ENCODE assay signal across 17 cellular contexts in the genomic region with DNA sequence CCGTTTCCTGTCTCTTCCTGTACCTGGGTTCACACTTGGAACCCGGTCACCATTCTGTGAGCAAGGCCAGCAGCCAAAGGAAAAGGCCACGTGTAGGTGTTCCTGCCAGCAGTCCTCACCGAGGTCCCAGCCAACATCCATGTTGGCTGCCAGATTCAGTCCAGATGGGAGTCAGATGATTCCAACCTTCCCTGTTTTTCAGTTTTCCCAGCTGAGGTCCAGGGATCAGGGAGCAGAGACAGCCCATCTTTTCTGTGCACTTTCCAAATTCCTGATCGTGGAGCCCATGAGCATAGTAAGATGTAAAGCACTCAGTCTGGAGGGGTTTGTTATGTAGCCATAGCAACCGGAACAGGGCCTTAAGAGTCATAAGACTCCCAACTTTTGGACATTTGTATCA. TPM values are rescaled to one million over a fixed set of nuclear protein-coding genes. Genes with fewer than 3 reads are reported as not detected.
A peak's percentile ranks its signal among the peaks of the same experiment; 100 is the strongest.
DNase-seq lines count a peak whose midpoint lies in the region; ATAC-seq, FAIRE-seq and TF ChIP-seq lines count a peak whose summit lies in the region.
"Had no signal": no experiment of that assay in that cellular context is flagged by ENCODE, and none has a peak within 500 bp of the region (broad histone marks: within the 10 kb centered on the region; RNA-seq: fewer than 3 reads in every experiment).

No MANE protein-coding gene starts in this region.

- SMC1A ChIA-PET in GM12878 (lab: Charles Lee; ENCODE audit: uncharacterized antibody, unreplicated experiment): interaction anchor here (0.9 to 14.7 kb wide), 7 partner anchors 8 to 115 kb away, joined by 3 to 140 read pairs (median 4); partner anchors contain the start of genes AP4M1, LAMTOR4 and MCM7

- FAIRE-seq in GM12878 (lab: Jason Lieb, UNC) (no peak), GM12891 (lab: Jason Lieb, UNC) (no peak)
- FAIRE-seq: bronchial epithelial cell, islet of Langerhans, urothelium cell line had no signal

- H3K4me3 ChIP-seq in GM12878: no peak overlapping the region

- no peak for TF ChIP-seq CTCF in GM12878 (IDR thresholded peaks at IDR 0.05 in 2 of 3, conservative IDR thresholded peaks at IDR 0.05 in 1 of 3; ENCODE audit: control insufficient read depth in 2 of 3, extremely low read depth in 1 of 3, insufficient read depth in 1 of 3, low read depth in 3 of 3, low read length in 3 of 3)

- no peak overlapping the region for H2AFZ ChIP-seq in GM12878 (ENCODE audit: control insufficient read depth, low read depth, low read length)

- in situ Hi-C loops in GM12878 (cut with MboI): no loop called here

- peak overlapping the region; percentile 60 for H3K4me2 ChIP-seq in GM12878 (ENCODE audit: control insufficient read depth, insufficient read depth)

- CTCF ChIA-PET in activated naive CD4-positive, alpha-beta T cell treated with anti-CD3 and anti-CD28 coated beads for 36 hours (lab: Charles Lee): interaction anchor here (0.6 to 4.5 kb wide), 5 partner anchors 14 to 83 kb away, joined by 3 to 41 read pairs (median 12); partner anchors contain the start of gene GAL3ST4
- CTCF ChIA-PET in GM12878 (lab: Yijun Ruan, JAX): interaction anchor here (1.2 to 8.3 kb wide), 9 partner anchors 7 to 89 kb away, joined by 3 to 113 read pairs (median 30); partner anchors contain the start of genes LAMTOR4 and MBLAC1

- peaks cover 64% of the 10 kb centered on the region for H3K4me1 ChIP-seq in GM12878 (ENCODE audit: control insufficient read depth, insufficient read depth, low read length)

- POLR2A ChIA-PET in GM12878 (lab: Charles Lee): interaction anchor here (0.6 to 8.3 kb wide), 6 partner anchors 11 to 65 kb away, joined by 4 to 86 read pairs (median 8); no protein-coding TSS in a partner anchor

- no peak for TF ChIP-seq EP300 in GM12878 (IDR thresholded peaks at IDR 0.05; ENCODE audit: borderline replicate concordance in 1 of 2, control insufficient read depth in 1 of 2, low read depth in 2 of 2, low read length in 2 of 2)

- H3K9me3 ChIP-seq in GM12878 (replicated peaks; ENCODE audit: control insufficient read depth, insufficient read depth, low read length): no peaks in the 10 kb centered on the region

- no peak overlapping the region for H3K4me3 Mint-ChIP-seq in activated naive CD4-positive, alpha-beta T cell treated with anti-CD3 and anti-CD28 coated beads for 36 hours

- no peaks in the 10 kb centered on the region for H3K27me3 Mint-ChIP-seq in activated naive CD4-positive, alpha-beta T cell treated with anti-CD3 and anti-CD28 coated beads for 36 hours (ENCODE audit: low read depth)

- no peaks in the 10 kb centered on the region for H4K20me1 ChIP-seq in GM12878 (ENCODE audit: control insufficient read depth, insufficient read depth)

- no peak overlapping the region for H3K9ac ChIP-seq in GM12878 (ENCODE audit: control insufficient read depth, insufficient read depth, low read length)

- intact Hi-C loops in activated naive CD4-positive, alpha-beta T cell treated with anti-CD3 and anti-CD28 coated beads for 36 hours (cut with micrococcal nuclease): loop anchor here (10.0 kb wide), 1 partner anchor 301 kb away; the partner anchor contains the start of gene TRIM4
- intact Hi-C loops in GM12878 (cut with micrococcal nuclease; ENCODE audit: unreplicated experiment): loop anchor here (1.0 to 5.0 kb wide), 3 partner anchors 39 to 84 kb away; partner anchors contain the start of genes GPC2, LAMTOR4 and STAG3
- intact Hi-C loops in left ventricle myocardium superior (cut with micrococcal nuclease): no loop called here

- no peaks in the 10 kb centered on the region for H3K27me3 ChIP-seq in GM12878 (replicated peaks in 1 of 2; ENCODE audit: control insufficient read depth in 2 of 2, insufficient read depth in 2 of 2, low read length in 1 of 2)

- H3K27ac Mint-ChIP-seq in activated naive CD4-positive, alpha-beta T cell treated with anti-CD3 and anti-CD28 coated beads for 36 hours: peak overlapping the region; percentile 8
- H3K27ac Mint-ChIP-seq in activated naive CD4-positive, alpha-beta T cell treated with anti-CD3 and anti-CD28 coated beads, Interleukin-2, amount 50 U/mL, for 72 hours: no peak overlapping the region

- RAD21 ChIA-PET in GM12878 (lab: Charles Lee; ENCODE audit: unreplicated experiment): interaction anchor here (0.7 to 5.8 kb wide), 6 partner anchors 20 to 129 kb away, joined by 3 to 49 read pairs (median 7); no protein-coding TSS in a partner anchor

- H3K36me3 ChIP-seq in GM12878 (ENCODE audit: control insufficient read depth in 2 of 2, insufficient read depth in 2 of 2, low read length in 1 of 2): no peaks in the 10 kb centered on the region; a peak in 2 of 4 replicates

- peaks cover 25% of the 10 kb centered on the region for H3K36me3 Mint-ChIP-seq in activated naive CD4-positive, alpha-beta T cell treated with anti-CD3 and anti-CD28 coated beads for 36 hours (ENCODE audit: low read depth)
- peaks cover 30 to 34% of the 10 kb centered on the region in 2 donors for H3K36me3 Mint-ChIP-seq in activated naive CD4-positive, alpha-beta T cell treated with anti-CD3 and anti-CD28 coated beads, Interleukin-2, amount 50 U/mL, for 72 hours

- ATAC-seq in activated naive CD4-positive, alpha-beta T cell treated with anti-CD3 and anti-CD28 coated beads, Interleukin-2, amount 50 U/mL, for 72 hours: no peak
- ATAC-seq in GM12878 (no peak), left ventricle myocardium superior (peak; percentile 78), GM21367 (IDR thresholded peaks at IDR 0.05; ENCODE audit: unreplicated experiment) (no peak)
- ATAC-seq: esophagus mucosa had no signal

- TF ChIP-seq POLR2A in GM12878 (IDR thresholded peaks at IDR 0.05; ENCODE audit: low read depth, low read length): no peak
- TF ChIP-seq POLR2A in GM12891 (IDR thresholded peaks at IDR 0.05; ENCODE audit: low read depth, low read length): no peak

- WGBS in GM12878 (ENCODE audit: insufficient coverage, insufficient replicate concordance, low lambda C conversion rate, missing lambda C conversion rate): 81% methylated on average over 6 of the region's 6 CpGs

- no TSS peak for BruUV-seq in GM12878 (replicated peaks; lab: Mats Ljungman, UMichigan)

- H3K27ac ChIP-seq in GM12878 (ENCODE audit: control insufficient read depth, insufficient read depth): no peak overlapping the region
- H3K27ac ChIP-seq in substantia nigra (ENCODE audit: low read depth, low read length, poor library complexity, severe bottlenecking): no peak overlapping the region
- H3K27ac ChIP-seq: VCaP had no signal

- no peak for TF ChIP-seq RAD21 in GM12878 (IDR thresholded peaks at IDR 0.05; ENCODE audit: insufficient read depth, low read depth, low read length)

- H3K4me1 Mint-ChIP-seq in activated naive CD4-positive, alpha-beta T cell treated with anti-CD3 and anti-CD28 coated beads for 36 hours (ENCODE audit: low read depth): peaks cover 67% of the 10 kb centered on the region

- DNase-seq in activated naive CD4-positive, alpha-beta T cell treated with anti-CD3 and anti-CD28 coated beads for 36 hours: no peak
- no peak for DNase-seq in activated naive CD4-positive, alpha-beta T cell treated with anti-CD3 and anti-CD28 coated beads, Interleukin-2, amount 50 U/mL, for 72 hours (ENCODE audit: low spot score in 2 of 2)
- DNase-seq in GM12878 (ENCODE audit: low read depth, low spot score) (no peak), left ventricle myocardium superior (peak; percentile 67), substantia nigra (lab: John Stamatoyannopoulos, UW) (peak in 27 of 49 donors; percentile 11 to 77 (median 26)), GM12891 (ENCODE audit: insufficient read length, low spot score) (no peak)
- no peak for DNase-seq in effector CD4-positive, alpha-beta T cell
- DNase-seq: activated T-cell treated with anti-CD3 and anti-CD28 coated beads, Interleukin-2, amount 50 U/mL, for 48 hours; MV-4-11; NCI-H524 treated with DMSO at 0.1 percent for 48 hours; SHP77 had no signal

- H3K9me3 Mint-ChIP-seq in activated naive CD4-positive, alpha-beta T cell treated with anti-CD3 and anti-CD28 coated beads for 36 hours: no peaks in the 10 kb centered on the region
- H3K9me3 Mint-ChIP-seq in activated naive CD4-positive, alpha-beta T cell treated with anti-CD3 and anti-CD28 coated beads, Interleukin-2, amount 50 U/mL, for 72 hours: no peaks in the 10 kb centered on the region

- peaks cover 31% of the 10 kb centered on the region for H3K79me2 ChIP-seq in GM12878 (ENCODE audit: control insufficient read depth, insufficient read depth, low read length)

RNA-seq across cellular contexts. Expression of gene PVRIG, which starts 3.9 kb away (rescaled TPM):
- 10 to 100 TPM; 22.7 to 22.8 TPM for total RNA-seq in activated naive CD4-positive, alpha-beta T cell treated with anti-CD3 and anti-CD28 coated beads for 36 hours
- 10 to 100 TPM; 20.8 to 30.6 TPM for total RNA-seq in activated naive CD4-positive, alpha-beta T cell treated with anti-CD3 and anti-CD28 coated beads, Interleukin-2, amount 50 U/mL, for 72 hours
- total RNA-seq in GM12878 (2013; cell fraction: nucleolus; rRNA removed): 20.3 and 21.7 TPM in 2 replicates
- total RNA-seq in GM12878 (2014; rRNA removed) (25.6 and 29.8 TPM in 2 replicates), GM12878 (2014; rRNA removed; fragmentation: Illumina TruSeq; extraction: Trizol) (5.2 and 7.7 TPM in 2 replicates), GM12878 (2021) (27.4 and 27.7 TPM in 2 replicates), left ventricle myocardium superior (not detected)
- polyA plus RNA-seq in GM12878 (2011; ENCODE audit: low read depth): 3.7 TPM
- polyA plus RNA-seq in GM12878 (2011; rRNA removed) (3.1 and 8.4 TPM in 2 replicates), GM12878 (2014; fragmentation: Illumina TruSeq; extraction: Trizol) (0.38 and 3.9 TPM in 2 replicates), GM12878 (2014; fragmentation: Nextera tagmentation; extraction: Ambion mirVana) (1 to 10 TPM; 1.3 to 3.6 TPM), GM12878 (2014; rRNA removed) (39.4 and 41.4 TPM in 2 replicates), GM12878 (2016; fragmentation: Nextera tagmentation; extraction: Ambion mirVana) (10 to 100 TPM; 43.9 to 44.0 TPM)
- 14.7 and 23.1 TPM in 2 replicates for polyA plus RNA-seq in GM12878 (2011; cell fraction: cytosol; rRNA removed)
- polyA plus RNA-seq in GM12878 (2011; cell fraction: nucleus; rRNA removed): 21.8 and 23.1 TPM in 2 replicates
- 13.9 and 14.6 TPM in 2 replicates for polyA plus RNA-seq in GM12878 (2012)
- polyA minus RNA-seq in GM12878 (2011; rRNA and poly(A)+ RNA removed): 1.7 and 6.8 TPM in 2 replicates
- 5.3 and 7.0 TPM in 2 replicates for polyA minus RNA-seq in GM12878 (2011; cell fraction: cytosol; rRNA and poly(A)+ RNA removed)
- polyA minus RNA-seq in GM12878 (2011; cell fraction: nucleus; rRNA and poly(A)+ RNA removed): 10.0 and 16.9 TPM in 2 replicates
- polyA plus RNA-seq in GM12891 (2012; ENCODE audit: low read depth, missing spikeins): 9.5 TPM
- total RNA-seq: bronchial epithelial cell had no signal

RNA-seq across cellular contexts. Expression of gene STAG3, which starts 38.2 kb away (rescaled TPM):
- 10 to 100 TPM; 38.4 to 41.0 TPM for total RNA-seq in activated naive CD4-positive, alpha-beta T cell treated with anti-CD3 and anti-CD28 coated beads for 36 hours
- 10 to 100 TPM; 33.3 to 54.2 TPM for total RNA-seq in activated naive CD4-positive, alpha-beta T cell treated with anti-CD3 and anti-CD28 coated beads, Interleukin-2, amount 50 U/mL, for 72 hours
- total RNA-seq in GM12878 (2013; cell fraction: nucleolus; rRNA removed): 33.8 and 37.8 TPM in 2 replicates
- total RNA-seq in GM12878 (2014; rRNA removed) (101 and 122 TPM in 2 replicates), GM12878 (2014; rRNA removed; fragmentation: Illumina TruSeq; extraction: Trizol) (123 and 133 TPM in 2 replicates), GM12878 (2021) (78.7 and 81.7 TPM in 2 replicates), left ventricle myocardium superior (0.74 TPM)
- polyA plus RNA-seq in GM12878 (2011; ENCODE audit: low read depth): 221 TPM
- polyA plus RNA-seq in GM12878 (2011; rRNA removed) (73.0 and 90.4 TPM in 2 replicates), GM12878 (2014; fragmentation: Illumina TruSeq; extraction: Trizol) (178 and 192 TPM in 2 replicates), GM12878 (2014; fragmentation: Nextera tagmentation; extraction: Ambion mirVana) (100 to 1,000 TPM; 281 to 306 TPM), GM12878 (2014; rRNA removed) (112 and 153 TPM in 2 replicates), GM12878 (2016; fragmentation: Nextera tagmentation; extraction: Ambion mirVana) (100 to 1,000 TPM; 112 to 116 TPM)
- 47.6 and 55.0 TPM in 2 replicates for polyA plus RNA-seq in GM12878 (2011; cell fraction: cytosol; rRNA removed)
- 22.6 and 31.0 TPM in 2 replicates for polyA plus RNA-seq in GM12878 (2011; cell fraction: nucleus; rRNA removed)
- 158 and 173 TPM in 2 replicates for polyA plus RNA-seq in GM12878 (2012)
- 14.5 and 19.5 TPM in 2 replicates for polyA minus RNA-seq in GM12878 (2011; rRNA and poly(A)+ RNA removed)
- polyA minus RNA-seq in GM12878 (2011; cell fraction: cytosol; rRNA and poly(A)+ RNA removed): 5.3 and 6.7 TPM in 2 replicates
- 12.2 and 15.6 TPM in 2 replicates for polyA minus RNA-seq in GM12878 (2011; cell fraction: nucleus; rRNA and poly(A)+ RNA removed)
- polyA plus RNA-seq in GM12891 (2012; ENCODE audit: low read depth, missing spikeins): 278 TPM

RNA-seq across cellular contexts. Expression of gene GPC2, which starts 38.7 kb away (rescaled TPM):
- total RNA-seq in activated naive CD4-positive, alpha-beta T cell treated with anti-CD3 and anti-CD28 coated beads for 36 hours: 1 to 10 TPM; 7.6 to 9.5 TPM
- total RNA-seq in activated naive CD4-positive, alpha-beta T cell treated with anti-CD3 and anti-CD28 coated beads, Interleukin-2, amount 50 U/mL, for 72 hours: 10 to 100 TPM in 1 of 2 donors, 1 to 10 TPM in 1; 7.0 to 18.9 TPM
- 4.9 and 6.6 TPM in 2 replicates for total RNA-seq in GM12878 (2013; cell fraction: nucleolus; rRNA removed)
- total RNA-seq in GM12878 (2014; rRNA removed) (3.0 and 3.9 TPM in 2 replicates), GM12878 (2014; rRNA removed; fragmentation: Illumina TruSeq; extraction: Trizol) (0.85 and 0.92 TPM in 2 replicates), GM12878 (2021) (3.9 and 5.1 TPM in 2 replicates), left ventricle myocardium superior (0.35 TPM)
- 1.6 TPM for polyA plus RNA-seq in GM12878 (2011; ENCODE audit: low read depth)
- polyA plus RNA-seq in GM12878 (2011; rRNA removed) (0.45 and 0.65 TPM in 2 replicates), GM12878 (2014; fragmentation: Illumina TruSeq; extraction: Trizol) (0.24 and 0.98 TPM in 2 replicates), GM12878 (2014; fragmentation: Nextera tagmentation; extraction: Ambion mirVana) (under 1 TPM; 0.19 to 0.24 TPM), GM12878 (2014; rRNA removed) (4.3 and 6.3 TPM in 2 replicates), GM12878 (2016; fragmentation: Nextera tagmentation; extraction: Ambion mirVana) (under 1 TPM; 0.48 to 0.68 TPM)
- polyA plus RNA-seq in GM12878 (2011; cell fraction: cytosol; rRNA removed): 1.0 and 1.7 TPM in 2 replicates
- polyA plus RNA-seq in GM12878 (2011; cell fraction: nucleus; rRNA removed): 4.8 and 5.6 TPM in 2 replicates
- polyA plus RNA-seq in GM12878 (2012): 1.3 and 1.4 TPM in 2 replicates
- 0.22 and 1.0 TPM in 2 replicates for polyA minus RNA-seq in GM12878 (2011; rRNA and poly(A)+ RNA removed)
- polyA minus RNA-seq in GM12878 (2011; cell fraction: cytosol; rRNA and poly(A)+ RNA removed): 0.83 and 1.7 TPM in 2 replicates
- polyA minus RNA-seq in GM12878 (2011; cell fraction: nucleus; rRNA and poly(A)+ RNA removed): 2.4 and 3.5 TPM in 2 replicates
- 1.4 TPM for polyA plus RNA-seq in GM12891 (2012; ENCODE audit: low read depth, missing spikeins)

RNA-seq across cellular contexts. Expression of gene GAL3ST4, which starts 47.5 kb away (rescaled TPM):
- total RNA-seq in activated naive CD4-positive, alpha-beta T cell treated with anti-CD3 and anti-CD28 coated beads for 36 hours: 1 to 10 TPM; 6.2 to 6.5 TPM
- 10 to 100 TPM in 1 of 2 donors, 1 to 10 TPM in 1; 7.7 to 12.5 TPM for total RNA-seq in activated naive CD4-positive, alpha-beta T cell treated with anti-CD3 and anti-CD28 coated beads, Interleukin-2, amount 50 U/mL, for 72 hours
- total RNA-seq in GM12878 (2013; cell fraction: nucleolus; rRNA removed): 1.4 and 2.9 TPM in 2 replicates
- total RNA-seq in GM12878 (2014; rRNA removed) (0.98 and 1.1 TPM in 2 replicates), GM12878 (2014; rRNA removed; fragmentation: Illumina TruSeq; extraction: Trizol) (0.83 and 1.1 TPM in 2 replicates), GM12878 (2021) (1.3 and 2.0 TPM in 2 replicates), left ventricle myocardium superior (2.0 TPM)
- 1.2 TPM for polyA plus RNA-seq in GM12878 (2011; ENCODE audit: low read depth)
- polyA plus RNA-seq in GM12878 (2011; rRNA removed) (0.66 and 1.2 TPM in 2 replicates), GM12878 (2014; fragmentation: Illumina TruSeq; extraction: Trizol) (1.6 and 2.3 TPM in 2 replicates), GM12878 (2014; fragmentation: Nextera tagmentation; extraction: Ambion mirVana) (under 1 TPM; 0.29 to 0.55 TPM), GM12878 (2014; rRNA removed) (2.8 TPM in 2 replicates), GM12878 (2016; fragmentation: Nextera tagmentation; extraction: Ambion mirVana) (1 to 10 TPM; 4.9 to 6.1 TPM)
- 1.6 and 2.1 TPM in 2 replicates for polyA plus RNA-seq in GM12878 (2011; cell fraction: cytosol; rRNA removed)
- 2.6 and 2.7 TPM in 2 replicates for polyA plus RNA-seq in GM12878 (2011; cell fraction: nucleus; rRNA removed)
- 2.2 and 2.5 TPM in 2 replicates for polyA plus RNA-seq in GM12878 (2012)
- 0.88 and 1.3 TPM in 2 replicates for polyA minus RNA-seq in GM12878 (2011; rRNA and poly(A)+ RNA removed)
- 0.73 and 1.5 TPM in 2 replicates for polyA minus RNA-seq in GM12878 (2011; cell fraction: cytosol; rRNA and poly(A)+ RNA removed)
- polyA minus RNA-seq in GM12878 (2011; cell fraction: nucleus; rRNA and poly(A)+ RNA removed): 0.36 and 0.67 TPM in 2 replicates
- 3.1 TPM for polyA plus RNA-seq in GM12891 (2012; ENCODE audit: low read depth, missing spikeins)

RNA-seq across cellular contexts. Expression of gene TRAPPC14, which starts 57.4 kb away (rescaled TPM):
- 10 to 100 TPM; 21.2 to 21.6 TPM for total RNA-seq in activated naive CD4-positive, alpha-beta T cell treated with anti-CD3 and anti-CD28 coated beads for 36 hours
- total RNA-seq in activated naive CD4-positive, alpha-beta T cell treated with anti-CD3 and anti-CD28 coated beads, Interleukin-2, amount 50 U/mL, for 72 hours: 10 to 100 TPM; 17.1 to 32.8 TPM
- 15.4 and 27.3 TPM in 2 replicates for total RNA-seq in GM12878 (2013; cell fraction: nucleolus; rRNA removed)
- total RNA-seq in GM12878 (2014; rRNA removed) (17.3 and 18.2 TPM in 2 replicates), GM12878 (2014; rRNA removed; fragmentation: Illumina TruSeq; extraction: Trizol) (7.5 and 7.6 TPM in 2 replicates), GM12878 (2021) (22.3 and 24.7 TPM in 2 replicates), left ventricle myocardium superior (6.8 TPM)
- 10.8 TPM for polyA plus RNA-seq in GM12878 (2011; ENCODE audit: low read depth)
- polyA plus RNA-seq in GM12878 (2011; rRNA removed) (1.8 and 4.2 TPM in 2 replicates), GM12878 (2014; fragmentation: Illumina TruSeq; extraction: Trizol) (7.5 and 10.8 TPM in 2 replicates), GM12878 (2014; fragmentation: Nextera tagmentation; extraction: Ambion mirVana) (1 to 10 TPM in 1 of 2 experiments, under 1 TPM in 1; 0.21 to 1.3 TPM), GM12878 (2014; rRNA removed) (17.3 and 22.3 TPM in 2 replicates), GM12878 (2016; fragmentation: Nextera tagmentation; extraction: Ambion mirVana) (1 to 10 TPM; 7.3 TPM)
- polyA plus RNA-seq in GM12878 (2011; cell fraction: cytosol; rRNA removed): 5.4 and 6.4 TPM in 2 replicates
- polyA plus RNA-seq in GM12878 (2011; cell fraction: nucleus; rRNA removed): 52.5 and 85.1 TPM in 2 replicates
- 10.9 and 15.1 TPM in 2 replicates for polyA plus RNA-seq in GM12878 (2012)
- 2.6 and 8.6 TPM in 2 replicates for polyA minus RNA-seq in GM12878 (2011; rRNA and poly(A)+ RNA removed)
- 1.7 and 3.1 TPM in 2 replicates for polyA minus RNA-seq in GM12878 (2011; cell fraction: cytosol; rRNA and poly(A)+ RNA removed)
- 15.1 and 23.3 TPM in 2 replicates for polyA minus RNA-seq in GM12878 (2011; cell fraction: nucleus; rRNA and poly(A)+ RNA removed)
- 12.7 TPM for polyA plus RNA-seq in GM12891 (2012; ENCODE audit: low read depth, missing spikeins)

Comparison
In these comparisons a context has a peak if more than half of its experiments do, and no peak if none do; other contexts are left out.
1. DNase-seq: peak in left ventricle myocardium superior (single experiment) and substantia nigra (27 of 49); none in activated naive CD4-positive, alpha-beta T cell treated with anti-CD3 and anti-CD28 coated beads for 36 hours (single experiment), activated naive CD4-positive, alpha-beta T cell treated with anti-CD3 and anti-CD28 coated beads, Interleukin-2, amount 50 U/mL, for 72 hours (0 of 2), GM12878 (single experiment), effector CD4-positive, alpha-beta T cell (single experiment) and GM12891 (single experiment).
2. RNA of gene STAG3, which starts 38.2 kb away (total RNA-seq): 33.8 to 133 TPM in GM12878, 33.3 to 54.2 TPM in activated naive CD4-positive, alpha-beta T cell treated with anti-CD3 and anti-CD28 coated beads, Interleukin-2, amount 50 U/mL, for 72 hours and 38.4 to 41.0 TPM in activated naive CD4-positive, alpha-beta T cell treated with anti-CD3 and anti-CD28 coated beads for 36 hours; 0.74 TPM in left ventricle myocardium superior (single experiment); every median in the first group is over 10 times any median in the second.